Comparison of ENCODE assay signal across 17 cellular contexts in genomic region chr2:199309973-199310372, GRCh38.
DNase-seq lines count a peak whose midpoint lies in the region; ATAC-seq and TF ChIP-seq lines count a peak whose summit lies in the region.
"Had no signal": no experiment of that assay in that cellular context is flagged by ENCODE, and none has a peak within 500 bp of the region (broad histone marks: within the 10 kb centered on the region; RNA-seq: fewer than 3 reads in every experiment).

No MANE protein-coding gene starts in this region.

- H3K9me3 Mint-ChIP-seq in glutamatergic neuron (ENCODE audit: unreplicated experiment) (peaks cover 17% of the 10 kb centered on the region), osteocyte (ENCODE audit: unreplicated experiment) (no peaks in the 10 kb centered on the region), natural killer cell (peaks cover 0 to 7% of the 10 kb centered on the region in 2 donors)
- no peaks in the 10 kb centered on the region for H3K9me3 Mint-ChIP-seq in stimulated activated memory B cell treated with anti-CD40 and anti-IgM and Interleukin-4, amounts not matched to agents 10 μg/mL and 1 μg/mL and 100 μg/mL, for 72 hours
- H3K9me3 Mint-ChIP-seq: activated CD4-positive, alpha-beta T cell treated with anti-CD3 and anti-CD28 coated beads, Interleukin-2, amount 10 ng/mL, durations not matched to agents 24 days and 14 days; activated naive CD8-positive, alpha-beta T cell treated with anti-CD3 and anti-CD28 coated beads, Interleukin-2, amount 50 U/mL, for 24 hours; activated T-cell treated with anti-CD3 and anti-CD28 coated beads, Interleukin-2, amount 50 U/mL, for 4 hours had no signal

- H3K4me3 Mint-ChIP-seq in glutamatergic neuron (ENCODE audit: unreplicated experiment) (peak overlapping the region; percentile 74), osteocyte (ENCODE audit: unreplicated experiment) (no peak overlapping the region), natural killer cell (no peak overlapping the region)
- no peak overlapping the region for H3K4me3 Mint-ChIP-seq in stimulated activated memory B cell treated with anti-CD40 and anti-IgM and Interleukin-4, amounts not matched to agents 10 μg/mL and 1 μg/mL and 100 μg/mL, for 72 hours
- H3K4me3 Mint-ChIP-seq: activated CD4-positive, alpha-beta T cell treated with anti-CD3 and anti-CD28 coated beads, Interleukin-2, amount 10 ng/mL, durations not matched to agents 24 days and 14 days; activated naive CD8-positive, alpha-beta T cell treated with anti-CD3 and anti-CD28 coated beads, Interleukin-2, amount 50 U/mL, for 24 hours; activated T-cell treated with anti-CD3 and anti-CD28 coated beads, Interleukin-2, amount 50 U/mL, for 4 hours had no signal

- TF ChIP-seq CTCF in glutamatergic neuron (IDR thresholded peaks at IDR 0.05; ENCODE audit: partially characterized antibody, unreplicated experiment) (no peak), osteocyte (IDR thresholded peaks at IDR 0.05) (no peak), natural killer cell (IDR thresholded peaks at IDR 0.05) (no peak)

- H3K36me3 Mint-ChIP-seq in glutamatergic neuron (ENCODE audit: unreplicated experiment) (no peaks in the 10 kb centered on the region), osteocyte (ENCODE audit: unreplicated experiment) (peaks cover 3% of the 10 kb centered on the region), natural killer cell (no peaks in the 10 kb centered on the region)
- no peaks in the 10 kb centered on the region for H3K36me3 Mint-ChIP-seq in stimulated activated memory B cell treated with anti-CD40 and anti-IgM and Interleukin-4, amounts not matched to agents 10 μg/mL and 1 μg/mL and 100 μg/mL, for 72 hours

- H3K27me3 Mint-ChIP-seq in glutamatergic neuron (ENCODE audit: unreplicated experiment), result peaks cover 15% of the 10 kb centered on the region
- H3K27me3 Mint-ChIP-seq in osteocyte (ENCODE audit: unreplicated experiment), result no peaks in the 10 kb centered on the region
- no peaks in the 10 kb centered on the region for H3K27me3 Mint-ChIP-seq in natural killer cell (ENCODE audit: low read depth in 2 of 2)
- no peaks in the 10 kb centered on the region for H3K27me3 Mint-ChIP-seq in stimulated activated memory B cell treated with anti-CD40 and anti-IgM and Interleukin-4, amounts not matched to agents 10 μg/mL and 1 μg/mL and 100 μg/mL, for 72 hours
- H3K27me3 Mint-ChIP-seq: activated CD4-positive, alpha-beta T cell treated with anti-CD3 and anti-CD28 coated beads, Interleukin-2, amount 10 ng/mL, durations not matched to agents 24 days and 14 days had no signal

- H3K4me1 Mint-ChIP-seq in glutamatergic neuron (ENCODE audit: low read depth, unreplicated experiment) (peaks cover 59% of the 10 kb centered on the region), osteocyte (ENCODE audit: unreplicated experiment) (no peaks in the 10 kb centered on the region), natural killer cell (no peaks in the 10 kb centered on the region)
- no peaks in the 10 kb centered on the region for H3K4me1 Mint-ChIP-seq in stimulated activated memory B cell treated with anti-CD40 and anti-IgM and Interleukin-4, amounts not matched to agents 10 μg/mL and 1 μg/mL and 100 μg/mL, for 72 hours
- H3K4me1 Mint-ChIP-seq: activated CD4-positive, alpha-beta T cell treated with anti-CD3 and anti-CD28 coated beads, Interleukin-2, amount 10 ng/mL, durations not matched to agents 24 days and 14 days; activated naive CD8-positive, alpha-beta T cell treated with anti-CD3 and anti-CD28 coated beads, Interleukin-2, amount 50 U/mL, for 24 hours had no signal

- peak overlapping the region; percentile 96 for H3K27ac Mint-ChIP-seq in glutamatergic neuron (ENCODE audit: unreplicated experiment)
- no peak overlapping the region for H3K27ac Mint-ChIP-seq in osteocyte (ENCODE audit: unreplicated experiment)
- H3K27ac Mint-ChIP-seq in natural killer cell, result no peak overlapping the region
- H3K27ac Mint-ChIP-seq in stimulated activated memory B cell treated with anti-CD40 and anti-IgM and Interleukin-4, amounts not matched to agents 10 μg/mL and 1 μg/mL and 100 μg/mL, for 72 hours, result no peak overlapping the region
- H3K27ac Mint-ChIP-seq: activated CD4-positive, alpha-beta T cell treated with anti-CD3 and anti-CD28 coated beads, Interleukin-2, amount 10 ng/mL, durations not matched to agents 24 days and 14 days; activated naive CD8-positive, alpha-beta T cell treated with anti-CD3 and anti-CD28 coated beads, Interleukin-2, amount 50 U/mL, for 24 hours had no signal

- ATAC-seq in HG03520 (IDR thresholded peaks at IDR 0.05; ENCODE audit: unreplicated experiment) (no peak), natural killer cell (no peak)
- no peak for ATAC-seq in stimulated activated memory B cell treated with anti-CD40 and anti-IgM and Interleukin-4, amounts not matched to agents 10 μg/mL and 1 μg/mL and 100 μg/mL, for 72 hours
- ATAC-seq: activated naive CD8-positive, alpha-beta T cell treated with anti-CD3 and anti-CD28 coated beads, Interleukin-2, amount 50 U/mL, for 24 hours; activated T-cell treated with anti-CD3 and anti-CD28 coated beads, Interleukin-2, amount 50 U/mL, for 4 hours; gastroesophageal sphincter had no signal

- intact Hi-C loops in natural killer cell (cut with micrococcal nuclease), result no loop called here

- DNase-seq in DMS 273 treated with DMSO at 0.1 percent for 48 hours (lab: John Stamatoyannopoulos, UW) (peak; percentile 81), NCI-H1694 treated with DMSO at 0.1 percent for 48 hours (lab: John Stamatoyannopoulos, UW) (peak; percentile 93), NCI-H524 (lab: John Stamatoyannopoulos, UW) (peak; percentile 90 to 97), glutamatergic neuron (peak; percentile 69), osteocyte (ENCODE audit: extremely low spot score, unreplicated experiment) (no peak), natural killer cell (no peak)
- DNase-seq: activated CD4-positive, alpha-beta T cell treated with anti-CD3 and anti-CD28 coated beads, Interleukin-2, amount 10 ng/mL, durations not matched to agents 24 days and 14 days; activated naive CD8-positive, alpha-beta T cell treated with anti-CD3 and anti-CD28 coated beads, Interleukin-2, amount 50 U/mL, for 24 hours; activated T-cell treated with anti-CD3 and anti-CD28 coated beads, Interleukin-2, amount 50 U/mL, for 4 hours; central memory CD4-positive, alpha-beta T cell; HCEC 1CT; islet precursor cell; SIG-M5; T-helper 9 cell had no signal

Comparison
In these comparisons a context has a peak if more than half of its experiments do, and no peak if none do; other contexts are left out.
1. DNase-seq: peak in DMS 273 treated with DMSO at 0.1 percent for 48 hours (single experiment), NCI-H1694 treated with DMSO at 0.1 percent for 48 hours (single experiment), NCI-H524 (2 of 2) and glutamatergic neuron (single experiment); none in osteocyte (single experiment) and natural killer cell (single experiment).